Comparison of ENCODE assay signal across 15 cellular contexts in genomic region chr17:1010586-1010985, GRCh38.
"Had no signal": no experiment of that assay in that cellular context is flagged by ENCODE, and none has a peak within 500 bp of the region (broad histone marks: within the 10 kb centered on the region; RNA-seq: fewer than 3 reads in every experiment).

No MANE protein-coding gene starts in this region.

- DNase-seq: activated CD4-positive, alpha-beta T cell treated with anti-CD3 and anti-CD28 coated beads, Interleukin-2, amount 50 U/mL, for 4 hours; activated gamma-delta T cell treated with Interleukin-2 at 50 U/mL for 16 hours; activated naive CD8-positive, alpha-beta T cell treated with anti-CD3 and anti-CD28 coated beads for 36 hours; amniotic stem cell; body of pancreas; kidney glomerular epithelial cell; natural killer cell; retina; stimulated activated CD4-positive, alpha-beta T cell treated with anti-CD3 and anti-CD28 coated beads, Interleukin-2, amount 100 ng/mL, for 24 hours; stimulated activated naive CD8-positive, alpha-beta T cell treated with anti-CD3 and anti-CD28 coated beads, Interleukin-15, Interleukin-2, amounts not matched to agents 100 U/mL and 50 U/mL, for 24 hours; SW 1271; T-helper 2 cell had no signal

- ATAC-seq: body of pancreas; natural killer cell; stimulated activated naive CD8-positive, alpha-beta T cell treated with anti-CD3 and anti-CD28 coated beads, Interleukin-15, Interleukin-2, amounts not matched to agents 100 U/mL and 50 U/mL, for 24 hours had no signal

- H3K27me3 Mint-ChIP-seq: activated naive CD8-positive, alpha-beta T cell treated with anti-CD3 and anti-CD28 coated beads for 36 hours; type B pancreatic cell had no signal

- H3K9me3 ChIP-seq: body of pancreas had no signal

- H3K27ac ChIP-seq: body of pancreas had no signal

- H3K9me3 Mint-ChIP-seq: activated naive CD8-positive, alpha-beta T cell treated with anti-CD3 and anti-CD28 coated beads for 36 hours; activated T-helper 1 cell treated with anti-CD3 and anti-CD28 coated beads, Interleukin-12 subunit alpha, Interleukin-12 subunit beta, Interleukin-2, Interleukin-4 antibody, amounts not matched to agents 30 ng/mL and 10 ng/mL and 1 ng/mL, durations not matched to agents 14 hours and 24 hours and 36 hours; natural killer cell; type B pancreatic cell had no signal

- H3K36me3 Mint-ChIP-seq: activated naive CD8-positive, alpha-beta T cell treated with anti-CD3 and anti-CD28 coated beads for 36 hours; natural killer cell; type B pancreatic cell had no signal

- H3K27ac Mint-ChIP-seq: activated naive CD8-positive, alpha-beta T cell treated with anti-CD3 and anti-CD28 coated beads for 36 hours; activated T-helper 1 cell treated with anti-CD3 and anti-CD28 coated beads, Interleukin-12 subunit alpha, Interleukin-12 subunit beta, Interleukin-2, Interleukin-4 antibody, amounts not matched to agents 30 ng/mL and 10 ng/mL and 1 ng/mL, durations not matched to agents 14 hours and 24 hours and 36 hours; natural killer cell; type B pancreatic cell had no signal

- H3K27me3 ChIP-seq: body of pancreas had no signal

- H3K4me3 ChIP-seq: body of pancreas, lung had no signal

- H3K4me3 Mint-ChIP-seq: activated naive CD8-positive, alpha-beta T cell treated with anti-CD3 and anti-CD28 coated beads for 36 hours; activated T-helper 1 cell treated with anti-CD3 and anti-CD28 coated beads, Interleukin-12 subunit alpha, Interleukin-12 subunit beta, Interleukin-2, Interleukin-4 antibody, amounts not matched to agents 30 ng/mL and 10 ng/mL and 1 ng/mL, durations not matched to agents 14 hours and 24 hours and 36 hours; natural killer cell; type B pancreatic cell had no signal
